In genomic region chr12:94495458-94496137, GRCh38 we compare ENCODE assay signal across 17 cellular contexts. TPM values are rescaled to one million over a fixed set of nuclear protein-coding genes. Genes with fewer than 3 reads are reported as not detected.
DNase-seq lines count a peak whose midpoint lies in the region; ATAC-seq and TF ChIP-seq lines count a peak whose summit lies in the region.
"Had no signal": no experiment of that assay in that cellular context is flagged by ENCODE, and none has a peak within 500 bp of the region (broad histone marks: within the 10 kb centered on the region; RNA-seq: fewer than 3 reads in every experiment).

No MANE protein-coding gene starts in this region.

- intact Hi-C loops in Right ventricle myocardium inferior (cut with DNase I): no loop called here
- intact Hi-C loops in heart left ventricle (cut with DNase I): no loop called here
- intact Hi-C loops in sciatic nerve (cut with DNase I): no loop called here

- TF ChIP-seq POLR2A in heart left ventricle (IDR thresholded peaks at IDR 0.05): no peak

- no peak overlapping the region for H3K4me3 ChIP-seq in heart left ventricle
- H3K4me3 ChIP-seq: BLaER1 had no signal

- no peak overlapping the region for H3K27ac ChIP-seq in heart left ventricle
- H3K27ac ChIP-seq: 22Rv1, BLaER1, C4-2B had no signal

- H3K27me3 ChIP-seq in heart left ventricle: no peaks in the 10 kb centered on the region
- H3K27me3 ChIP-seq: BLaER1 had no signal

- H3K36me3 ChIP-seq in heart left ventricle: no peaks in the 10 kb centered on the region
- H3K36me3 ChIP-seq: BLaER1 had no signal

- DNase-seq in Right ventricle myocardium inferior (ENCODE audit: missing footprints) (no peak), heart left ventricle (no peak), H4 (ENCODE audit: low spot score) (peak; percentile 40), sciatic nerve (ENCODE audit: low spot score) (no peak), NCI-H187 (lab: John Stamatoyannopoulos, UW) (no peak)
- DNase-seq: Caco-2; CD4-positive, CD25-positive, alpha-beta regulatory T cell; CD8-positive, alpha-beta T cell; DMS153; DND-41; GOT3; H7; HCEC 1CT had no signal

- ATAC-seq in Right ventricle myocardium inferior (peak; percentile 73), heart left ventricle (no peak), sciatic nerve (peak; percentile 74), HG02885 (IDR thresholded peaks at IDR 0.05; ENCODE audit: poor library complexity, unreplicated experiment) (no peak)
- ATAC-seq: CD8-positive, alpha-beta T cell had no signal

- H3K4me1 ChIP-seq in heart left ventricle: no peaks in the 10 kb centered on the region
- H3K4me1 ChIP-seq: BLaER1 had no signal

- no peaks in the 10 kb centered on the region for H3K9me3 ChIP-seq in heart left ventricle

- TF ChIP-seq CTCF in heart left ventricle (IDR thresholded peaks at IDR 0.05): no peak

- WGBS in heart left ventricle, 4 donors: 72 to 80% (median 75%) methylated on average over 4 of the region's 4 CpGs

RNA-seq across cellular contexts. Expression of gene CEP83, which starts 35.9 kb away (rescaled TPM):
- total RNA-seq in Right ventricle myocardium inferior (8.6 TPM), heart left ventricle (10 to 100 TPM in 4 of 9 donors, 1 to 10 TPM in 5; 7.0 to 13.4 (median 9.5) TPM), sciatic nerve (17.6 TPM)
- polyA plus RNA-seq in heart left ventricle: 10 to 100 TPM in 1 of 2 donors, 1 to 10 TPM in 1; 5.4 to 11.4 TPM
- 4.3 and 6.9 TPM in 2 replicates for total RNA-seq in H4 (2014; rRNA removed; shearing (Covaris generic))

Comparison
In these comparisons a context has a peak if more than half of its experiments do, and no peak if none do; other contexts are left out.
1. ATAC-seq: peak in Right ventricle myocardium inferior (single experiment) and sciatic nerve (single experiment); none in heart left ventricle (0 of 4) and HG02885 (single experiment).